ENCODE assay signal across 1 cellular context in genomic region chr9:124029617-124030016, GRCh38.
TF ChIP-seq lines count a peak whose summit lies in the region.

No MANE protein-coding gene starts in this region.

TF ChIP-seq in HepG2, 621 proteins besides CTCF, POLR2A, EP300 and RAD21 (continued from another document):
- TF ChIP-seq ZNF318 (CRISPR knock-in tag; IDR thresholded peaks at IDR 0.05) (no peak), CC2D1A (CRISPR knock-in tag; IDR thresholded peaks at IDR 0.05) (no peak), TFDP1 (CRISPR knock-in tag; IDR thresholded peaks at IDR 0.05; ENCODE audit: borderline replicate concordance) (no peak)
